26 cellular contexts compared by ENCODE assay signal in the genomic region with DNA sequence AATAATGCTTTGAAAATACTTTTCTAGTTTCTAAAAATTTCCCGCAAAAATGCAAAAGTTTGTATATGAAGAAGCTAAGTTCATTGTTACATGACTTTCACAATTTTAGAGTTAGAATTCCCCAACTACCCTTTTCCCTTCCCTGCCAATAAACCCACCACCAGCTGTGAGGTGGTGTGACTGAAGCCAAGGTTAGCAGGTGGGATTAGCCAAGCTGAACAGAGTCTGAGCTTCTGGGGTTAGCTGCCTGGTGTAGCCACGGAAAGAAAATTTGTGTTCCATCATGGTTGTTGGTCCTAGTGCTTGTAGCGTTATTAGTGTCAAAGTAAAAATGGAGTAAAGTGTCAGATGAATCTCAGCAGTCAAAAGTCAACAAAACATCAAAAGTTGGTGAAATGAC.
"Had no signal": no experiment of that assay in that cellular context is flagged by ENCODE, and none has a peak within 500 bp of the region (broad histone marks: within the 10 kb centered on the region; RNA-seq: fewer than 3 reads in every experiment).

No MANE protein-coding gene starts in this region.

- H3K27ac ChIP-seq: right atrium auricular region, upper lobe of left lung, vagina had no signal

- FAIRE-seq: endothelial cell of umbilical vein, keratinocyte had no signal

- H3K4me3 ChIP-seq: breast epithelium, right atrium auricular region, smooth muscle cell, upper lobe of left lung, vagina had no signal

- H3K27me3 ChIP-seq: breast epithelium, right atrium auricular region, upper lobe of left lung, vagina had no signal

- H3K9me3 ChIP-seq: breast epithelium, right atrium auricular region, upper lobe of left lung, vagina had no signal

- ATAC-seq: activated CD4-positive, alpha-beta T cell treated with anti-CD3 and anti-CD28 coated beads for 36 hours; activated CD8-positive, alpha-beta memory T cell treated with anti-CD3 and anti-CD28 coated beads, Interleukin-2, amount 10 ng/mL, durations not matched to agents 7 days and 5 days; activated CD8-positive, alpha-beta T cell treated with anti-CD3 and anti-CD28 coated beads, Interleukin-2, amount 10 ng/mL, durations not matched to agents 7 days and 5 days; activated naive CD8-positive, alpha-beta T cell treated with anti-CD3 and anti-CD28 coated beads, Interleukin-2, amount 50 U/mL, for 24 hours; left colon; naive thymus-derived CD4-positive, alpha-beta T cell; stimulated activated memory B cell treated with anti-CD40 and anti-IgM and Interleukin-4, amounts not matched to agents 10 μg/mL and 1 μg/mL and 100 μg/mL, for 72 hours; stimulated activated naive CD8-positive, alpha-beta T cell treated with anti-CD3 and anti-CD28 coated beads, Interleukin-15, amount 100 ng/mL, for 72 hours had no signal

- H3K4me2 ChIP-seq: smooth muscle cell had no signal

- DNase-seq: activated CD4-positive, alpha-beta T cell treated with anti-CD3 and anti-CD28 coated beads for 36 hours; activated CD4-positive, CD25-positive, alpha-beta regulatory T cell; activated CD8-positive, alpha-beta memory T cell treated with anti-CD3 and anti-CD28 coated beads, Interleukin-2, amount 10 ng/mL, durations not matched to agents 7 days and 5 days; activated CD8-positive, alpha-beta T cell treated with anti-CD3 and anti-CD28 coated beads, Interleukin-2, amount 10 ng/mL, durations not matched to agents 7 days and 5 days; activated naive CD8-positive, alpha-beta T cell treated with anti-CD3 and anti-CD28 coated beads, Interleukin-2, amount 50 U/mL, for 24 hours; activated T-cell treated with anti-CD3 and anti-CD28 coated beads, Interleukin-2, amount 50 U/mL, for 48 hours; amygdala; central memory CD4-positive, alpha-beta T cell; head of caudate nucleus; hippocampal formation; left colon; naive thymus-derived CD4-positive, alpha-beta T cell; nucleus accumbens; stimulated activated CD4-positive, alpha-beta T cell treated with anti-CD3 and anti-CD28 coated beads, Interleukin-1b, Interleukin-23, amount 100 ng/mL, for 48 hours; stimulated activated CD4-positive, alpha-beta T cell treated with anti-CD3 and anti-CD28 coated beads, Interleukin-4, amount 100 ng/mL, for 4 hours; stimulated activated CD8-positive, alpha-beta memory T cell treated with anti-CD3 and anti-CD28 coated beads, Interleukin-4, amount 100 ng/mL, for 48 hours; stimulated activated naive CD8-positive, alpha-beta T cell treated with anti-CD3 and anti-CD28 coated beads, Interleukin-15, amount 100 ng/mL, for 72 hours; substantia nigra; upper lobe of left lung had no signal

- H3K4me1 ChIP-seq: breast epithelium, right atrium auricular region, upper lobe of left lung, vagina had no signal

- H3K36me3 ChIP-seq: breast epithelium, right atrium auricular region, upper lobe of left lung, vagina had no signal
